Comparison of ENCODE assay signal across 1 cellular context in the genomic region with DNA sequence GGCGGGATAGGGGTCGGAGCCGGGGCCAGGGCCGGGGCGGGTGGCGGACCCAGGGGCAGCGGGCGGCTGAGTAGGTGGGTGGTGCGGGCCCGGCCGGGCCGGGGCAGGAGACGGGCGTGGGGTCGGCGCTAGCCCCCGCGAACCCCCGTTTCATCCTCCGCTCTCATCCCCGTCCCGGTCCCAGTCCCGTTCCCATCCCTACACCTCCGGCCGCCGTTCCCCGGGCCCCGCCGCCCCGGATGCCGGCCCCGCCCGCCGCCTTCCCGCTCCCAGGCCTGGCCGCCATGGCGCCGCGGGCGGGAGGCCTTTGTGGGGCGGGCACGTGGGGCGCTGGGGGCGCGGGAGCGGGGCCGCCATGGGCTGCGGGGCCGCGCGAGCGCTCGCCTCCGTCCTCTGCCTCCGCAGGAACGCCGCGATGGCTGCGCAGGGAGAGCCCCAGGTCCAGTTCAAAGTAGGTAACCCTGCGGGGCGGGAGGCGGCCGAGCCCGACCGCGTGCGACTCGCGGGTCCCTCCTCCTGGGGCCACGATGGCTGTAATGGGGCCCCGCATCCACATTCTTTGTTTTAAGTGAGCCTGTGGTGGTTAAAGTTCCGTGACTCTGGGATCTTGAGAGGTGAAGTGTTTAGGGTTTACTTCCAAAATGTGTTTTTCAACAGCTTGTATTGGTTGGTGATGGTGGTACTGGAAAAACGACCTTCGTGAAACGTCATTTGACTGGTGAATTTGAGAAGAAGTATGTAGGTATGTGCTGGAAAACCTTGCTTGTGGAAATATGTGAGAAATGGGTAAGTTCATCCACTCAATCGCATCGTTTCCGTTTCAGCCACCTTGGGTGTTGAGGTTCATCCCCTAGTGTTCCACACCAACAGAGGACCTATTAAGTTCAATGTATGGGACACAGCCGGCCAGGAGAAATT.
A peak's percentile ranks its signal among the peaks of the same experiment; 100 is the strongest.
TF ChIP-seq lines count a peak whose summit lies in the region.

No MANE protein-coding gene starts in this region.

TF ChIP-seq in K562, 482 proteins besides CTCF, POLR2A, EP300 and RAD21 (continued from another document and continues in another):
- no peak for TF ChIP-seq SMARCE1 (IDR thresholded peaks at IDR 0.05)
- no peak for TF ChIP-seq MAFG (tag; conservative IDR thresholded peaks at IDR 0.05)
- no peak for TF ChIP-seq GTF2F1 (IDR thresholded peaks at IDR 0.05; ENCODE audit: low read depth, low read length)
- TF ChIP-seq ZNF239 (CRISPR knock-in tag; IDR thresholded peaks at IDR 0.05) = no peak
- TF ChIP-seq, protein P1, sequence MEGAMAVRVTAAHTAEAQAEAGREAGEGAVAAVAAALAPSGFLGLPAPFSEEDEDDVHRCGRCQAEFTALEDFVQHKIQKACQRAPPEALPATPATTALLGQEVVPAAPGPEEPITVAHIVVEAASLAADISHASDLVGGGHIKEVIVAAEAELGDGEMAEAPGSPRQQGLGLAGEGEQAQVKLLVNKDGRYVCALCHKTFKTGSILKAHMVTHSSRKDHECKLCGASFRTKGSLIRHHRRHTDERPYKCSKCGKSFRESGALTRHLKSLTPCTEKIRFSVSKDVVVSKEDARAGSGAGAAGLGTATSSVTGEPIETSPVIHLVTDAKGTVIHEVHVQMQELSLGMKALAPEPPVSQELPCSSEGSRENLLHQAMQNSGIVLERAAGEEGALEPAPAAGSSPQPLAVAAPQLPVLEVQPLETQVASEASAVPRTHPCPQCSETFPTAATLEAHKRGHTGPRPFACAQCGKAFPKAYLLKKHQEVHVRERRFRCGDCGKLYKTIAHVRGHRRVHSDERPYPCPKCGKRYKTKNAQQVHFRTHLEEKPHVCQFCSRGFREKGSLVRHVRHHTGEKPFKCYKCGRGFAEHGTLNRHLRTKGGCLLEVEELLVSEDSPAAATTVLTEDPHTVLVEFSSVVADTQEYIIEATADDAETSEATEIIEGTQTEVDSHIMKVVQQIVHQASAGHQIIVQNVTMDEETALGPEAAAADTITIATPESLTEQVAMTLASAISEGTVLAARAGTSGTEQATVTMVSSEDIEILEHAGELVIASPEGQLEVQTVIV (CRISPR knock-in tag; IDR thresholded peaks at IDR 0.05; ENCODE audit: borderline replicate concordance) = no peak
- no peak for TF ChIP-seq ZNF140 (CRISPR knock-in tag; IDR thresholded peaks at IDR 0.05)
- TF ChIP-seq RHOXF2B (CRISPR knock-in tag; conservative IDR thresholded peaks at IDR 0.05) = no peak
- peak; percentile 35; the same call in 1 of the 2 replicates for TF ChIP-seq XRCC5 (IDR thresholded peaks at IDR 0.05; ENCODE audit: low read depth, low read length)
- 0 out of 2 replicates have a peak, but pooled peaks have one; percentile 33 for TF ChIP-seq NR3C1 (CRISPR knock-in tag; IDR thresholded peaks at IDR 0.05)
- no peak for TF ChIP-seq NR2C1 (IDR thresholded peaks at IDR 0.05)
- TF ChIP-seq NR2C1 (tag; IDR thresholded peaks at IDR 0.05) = no peak
- no peak for TF ChIP-seq OTX1 (CRISPR knock-in tag; IDR thresholded peaks at IDR 0.05)
- no peak for TF ChIP-seq SAFB2 (IDR thresholded peaks at IDR 0.05; ENCODE audit: borderline replicate concordance, low read depth, low read length, severe bottlenecking)
- TF ChIP-seq NR2C2 (CRISPR knock-in tag; IDR thresholded peaks at IDR 0.05) = no peak
- peak; percentile 24 for TF ChIP-seq NR2C2 (tag; IDR thresholded peaks at IDR 0.05)
- TF ChIP-seq, protein P2, sequence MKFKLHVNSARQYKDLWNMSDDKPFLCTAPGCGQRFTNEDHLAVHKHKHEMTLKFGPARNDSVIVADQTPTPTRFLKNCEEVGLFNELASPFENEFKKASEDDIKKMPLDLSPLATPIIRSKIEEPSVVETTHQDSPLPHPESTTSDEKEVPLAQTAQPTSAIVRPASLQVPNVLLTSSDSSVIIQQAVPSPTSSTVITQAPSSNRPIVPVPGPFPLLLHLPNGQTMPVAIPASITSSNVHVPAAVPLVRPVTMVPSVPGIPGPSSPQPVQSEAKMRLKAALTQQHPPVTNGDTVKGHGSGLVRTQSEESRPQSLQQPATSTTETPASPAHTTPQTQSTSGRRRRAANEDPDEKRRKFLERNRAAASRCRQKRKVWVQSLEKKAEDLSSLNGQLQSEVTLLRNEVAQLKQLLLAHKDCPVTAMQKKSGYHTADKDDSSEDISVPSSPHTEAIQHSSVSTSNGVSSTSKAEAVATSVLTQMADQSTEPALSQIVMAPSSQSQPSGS (CRISPR knock-in tag; IDR thresholded peaks at IDR 0.05) = no peak
- TF ChIP-seq ZNF232 (CRISPR knock-in tag; IDR thresholded peaks at IDR 0.05) = no peak
- TF ChIP-seq SOX6 (IDR thresholded peaks at IDR 0.05) = no peak
- no peak for TF ChIP-seq BRCA1 (IDR thresholded peaks at IDR 0.05)
- no peak for TF ChIP-seq BRCA1 (CRISPR knock-in tag; IDR thresholded peaks at IDR 0.05)
- no peak for TF ChIP-seq CSDE1 (IDR thresholded peaks at IDR 0.05)
- TF ChIP-seq, protein P3, sequence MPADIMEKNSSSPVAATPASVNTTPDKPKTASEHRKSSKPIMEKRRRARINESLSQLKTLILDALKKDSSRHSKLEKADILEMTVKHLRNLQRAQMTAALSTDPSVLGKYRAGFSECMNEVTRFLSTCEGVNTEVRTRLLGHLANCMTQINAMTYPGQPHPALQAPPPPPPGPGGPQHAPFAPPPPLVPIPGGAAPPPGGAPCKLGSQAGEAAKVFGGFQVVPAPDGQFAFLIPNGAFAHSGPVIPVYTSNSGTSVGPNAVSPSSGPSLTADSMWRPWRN (IDR thresholded peaks at IDR 0.05; ENCODE audit: low read depth) = no peak
- TF ChIP-seq, protein P4, sequence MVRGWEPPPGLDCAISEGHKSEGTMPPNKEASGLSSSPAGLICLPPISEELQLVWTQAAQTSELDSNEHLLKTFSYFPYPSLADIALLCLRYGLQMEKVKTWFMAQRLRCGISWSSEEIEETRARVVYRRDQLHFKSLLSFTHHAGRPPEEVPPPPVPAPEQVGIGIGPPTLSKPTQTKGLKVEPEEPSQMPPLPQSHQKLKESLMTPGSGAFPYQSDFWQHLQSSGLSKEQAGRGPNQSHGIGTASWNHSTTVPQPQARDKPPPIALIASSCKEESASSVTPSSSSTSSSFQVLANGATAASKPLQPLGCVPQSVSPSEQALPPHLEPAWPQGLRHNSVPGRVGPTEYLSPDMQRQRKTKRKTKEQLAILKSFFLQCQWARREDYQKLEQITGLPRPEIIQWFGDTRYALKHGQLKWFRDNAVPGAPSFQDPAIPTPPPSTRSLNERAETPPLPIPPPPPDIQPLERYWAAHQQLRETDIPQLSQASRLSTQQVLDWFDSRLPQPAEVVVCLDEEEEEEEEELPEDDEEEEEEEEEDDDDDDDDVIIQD (CRISPR knock-in tag; IDR thresholded peaks at IDR 0.05) = no peak
- no peak for TF ChIP-seq TRIM24 (IDR thresholded peaks at IDR 0.05)
- TF ChIP-seq, protein P5, sequence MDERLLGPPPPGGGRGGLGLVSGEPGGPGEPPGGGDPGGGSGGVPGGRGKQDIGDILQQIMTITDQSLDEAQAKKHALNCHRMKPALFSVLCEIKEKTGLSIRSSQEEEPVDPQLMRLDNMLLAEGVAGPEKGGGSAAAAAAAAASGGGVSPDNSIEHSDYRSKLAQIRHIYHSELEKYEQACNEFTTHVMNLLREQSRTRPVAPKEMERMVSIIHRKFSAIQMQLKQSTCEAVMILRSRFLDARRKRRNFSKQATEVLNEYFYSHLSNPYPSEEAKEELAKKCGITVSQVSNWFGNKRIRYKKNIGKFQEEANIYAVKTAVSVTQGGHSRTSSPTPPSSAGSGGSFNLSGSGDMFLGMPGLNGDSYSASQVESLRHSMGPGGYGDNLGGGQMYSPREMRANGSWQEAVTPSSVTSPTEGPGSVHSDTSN (CRISPR knock-in tag; IDR thresholded peaks at IDR 0.05; ENCODE audit: low read depth) = no peak
- TF ChIP-seq, protein P5 (tag; conservative IDR thresholded peaks at IDR 0.05; ENCODE audit: low read depth) = no peak
- no peak for TF ChIP-seq PHB (CRISPR knock-in tag; IDR thresholded peaks at IDR 0.05)
- TF ChIP-seq STAT5B (CRISPR knock-in tag; IDR thresholded peaks at IDR 0.05) = no peak
- TF ChIP-seq NRF1 (conservative IDR thresholded peaks at IDR 0.05 in 1 of 2, IDR thresholded peaks at IDR 0.05 in 1 of 2) = peak in 1 of 2 experiments; percentile 43; a peak in 2 of 4 replicates
- TF ChIP-seq NBN (IDR thresholded peaks at IDR 0.05; ENCODE audit: low read depth) = no peak
- peak; percentile 63 for TF ChIP-seq ZNF431 (CRISPR knock-in tag; IDR thresholded peaks at IDR 0.05)
- TF ChIP-seq TEAD4 (IDR thresholded peaks at IDR 0.05; ENCODE audit: low read length) = no peak
- TF ChIP-seq TEAD4 (CRISPR knock-in tag; IDR thresholded peaks at IDR 0.05; ENCODE audit: borderline replicate concordance) = no peak
- no peak for TF ChIP-seq HDAC8 (tag; IDR thresholded peaks at IDR 0.05)
- 0 out of 2 replicates have a peak, but pooled peaks have one; percentile 67 for TF ChIP-seq NFRKB (IDR thresholded peaks at IDR 0.05; ENCODE audit: low read depth)
- TF ChIP-seq MECOM (CRISPR knock-in tag; IDR thresholded peaks at IDR 0.05) = no peak
- TF ChIP-seq GATAD2A (IDR thresholded peaks at IDR 0.05) = no peak
- TF ChIP-seq TEAD2 (tag; IDR thresholded peaks at IDR 0.05) = no peak
- no peak for TF ChIP-seq KDM1A (IDR thresholded peaks at IDR 0.05)
- no peak for TF ChIP-seq FOXJ3 (CRISPR knock-in tag; IDR thresholded peaks at IDR 0.05)
- TF ChIP-seq KLF10 (CRISPR knock-in tag; IDR thresholded peaks at IDR 0.05) = no peak
- no peak for TF ChIP-seq CBX1 (IDR thresholded peaks at IDR 0.05; ENCODE audit: low read depth)
- TF ChIP-seq ZNF184 (CRISPR knock-in tag; IDR thresholded peaks at IDR 0.05) = no peak
- TF ChIP-seq, protein P6, sequence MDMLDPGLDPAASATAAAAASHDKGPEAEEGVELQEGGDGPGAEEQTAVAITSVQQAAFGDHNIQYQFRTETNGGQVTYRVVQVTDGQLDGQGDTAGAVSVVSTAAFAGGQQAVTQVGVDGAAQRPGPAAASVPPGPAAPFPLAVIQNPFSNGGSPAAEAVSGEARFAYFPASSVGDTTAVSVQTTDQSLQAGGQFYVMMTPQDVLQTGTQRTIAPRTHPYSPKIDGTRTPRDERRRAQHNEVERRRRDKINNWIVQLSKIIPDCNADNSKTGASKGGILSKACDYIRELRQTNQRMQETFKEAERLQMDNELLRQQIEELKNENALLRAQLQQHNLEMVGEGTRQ (CRISPR knock-in tag; IDR thresholded peaks at IDR 0.05) = no peak
- TF ChIP-seq, protein P7, sequence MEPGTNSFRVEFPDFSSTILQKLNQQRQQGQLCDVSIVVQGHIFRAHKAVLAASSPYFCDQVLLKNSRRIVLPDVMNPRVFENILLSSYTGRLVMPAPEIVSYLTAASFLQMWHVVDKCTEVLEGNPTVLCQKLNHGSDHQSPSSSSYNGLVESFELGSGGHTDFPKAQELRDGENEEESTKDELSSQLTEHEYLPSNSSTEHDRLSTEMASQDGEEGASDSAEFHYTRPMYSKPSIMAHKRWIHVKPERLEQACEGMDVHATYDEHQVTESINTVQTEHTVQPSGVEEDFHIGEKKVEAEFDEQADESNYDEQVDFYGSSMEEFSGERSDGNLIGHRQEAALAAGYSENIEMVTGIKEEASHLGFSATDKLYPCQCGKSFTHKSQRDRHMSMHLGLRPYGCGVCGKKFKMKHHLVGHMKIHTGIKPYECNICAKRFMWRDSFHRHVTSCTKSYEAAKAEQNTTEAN (CRISPR knock-in tag; IDR thresholded peaks at IDR 0.05) = no peak
- no peak for TF ChIP-seq PHTF2 (CRISPR knock-in tag; IDR thresholded peaks at IDR 0.05)
- no peak for TF ChIP-seq NFIC (IDR thresholded peaks at IDR 0.05)
- no peak for TF ChIP-seq HOXB6 (CRISPR knock-in tag; IDR thresholded peaks at IDR 0.05; ENCODE audit: borderline replicate concordance)
- no peak for TF ChIP-seq ZNF695 (CRISPR knock-in tag; IDR thresholded peaks at IDR 0.05)
- TF ChIP-seq ZNF224 (CRISPR knock-in tag; IDR thresholded peaks at IDR 0.05) = no peak
- no peak for TF ChIP-seq SMAD3 (CRISPR knock-in tag; conservative IDR thresholded peaks at IDR 0.05)
- TF ChIP-seq, protein P8, sequence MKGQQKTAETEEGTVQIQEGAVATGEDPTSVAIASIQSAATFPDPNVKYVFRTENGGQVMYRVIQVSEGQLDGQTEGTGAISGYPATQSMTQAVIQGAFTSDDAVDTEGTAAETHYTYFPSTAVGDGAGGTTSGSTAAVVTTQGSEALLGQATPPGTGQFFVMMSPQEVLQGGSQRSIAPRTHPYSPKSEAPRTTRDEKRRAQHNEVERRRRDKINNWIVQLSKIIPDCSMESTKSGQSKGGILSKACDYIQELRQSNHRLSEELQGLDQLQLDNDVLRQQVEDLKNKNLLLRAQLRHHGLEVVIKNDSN (CRISPR knock-in tag; IDR thresholded peaks at IDR 0.05) = no peak
- TF ChIP-seq ZBTB7A (IDR thresholded peaks at IDR 0.05; ENCODE audit: borderline replicate concordance, control insufficient read depth, low read depth, low read length) = no peak
- TF ChIP-seq, protein P9, sequence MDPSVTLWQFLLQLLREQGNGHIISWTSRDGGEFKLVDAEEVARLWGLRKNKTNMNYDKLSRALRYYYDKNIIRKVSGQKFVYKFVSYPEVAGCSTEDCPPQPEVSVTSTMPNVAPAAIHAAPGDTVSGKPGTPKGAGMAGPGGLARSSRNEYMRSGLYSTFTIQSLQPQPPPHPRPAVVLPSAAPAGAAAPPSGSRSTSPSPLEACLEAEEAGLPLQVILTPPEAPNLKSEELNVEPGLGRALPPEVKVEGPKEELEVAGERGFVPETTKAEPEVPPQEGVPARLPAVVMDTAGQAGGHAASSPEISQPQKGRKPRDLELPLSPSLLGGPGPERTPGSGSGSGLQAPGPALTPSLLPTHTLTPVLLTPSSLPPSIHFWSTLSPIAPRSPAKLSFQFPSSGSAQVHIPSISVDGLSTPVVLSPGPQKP (CRISPR knock-in tag; IDR thresholded peaks at IDR 0.05) = no peak
- no peak for TF ChIP-seq ZNF76 (CRISPR knock-in tag; IDR thresholded peaks at IDR 0.05; ENCODE audit: borderline replicate concordance)
- TF ChIP-seq ZNF830 (CRISPR knock-in tag; IDR thresholded peaks at IDR 0.05) = no peak
- TF ChIP-seq ZEB2 (IDR thresholded peaks at IDR 0.05) = no peak
- peak; percentile 51 for TF ChIP-seq SUPT5H (IDR thresholded peaks at IDR 0.05)
- TF ChIP-seq XRCC4 (IDR thresholded peaks at IDR 0.05; ENCODE audit: extremely low read depth, insufficient read depth, insufficient read length) = no peak
- no peak for TF ChIP-seq RBM39 (optimal IDR thresholded peaks at IDR 0.05; ENCODE audit: low read depth, low read length)
- no peak for TF ChIP-seq ZSCAN29 (IDR thresholded peaks at IDR 0.05)
- peak; percentile 32 for TF ChIP-seq TAF1 (IDR thresholded peaks at IDR 0.05; ENCODE audit: control insufficient read depth, extremely low read depth, insufficient read depth, low read length, severe bottlenecking)
